In genomic region chr21:32581732-32582131, GRCh38 we compare ENCODE assay signal across 26 cellular contexts. TPM values are rescaled to one million over a fixed set of nuclear protein-coding genes. Genes with fewer than 3 reads are reported as not detected.
DNase-seq lines count a peak whose midpoint lies in the region; ATAC-seq, FAIRE-seq and TF ChIP-seq lines count a peak whose summit lies in the region.
"Had no signal": no experiment of that assay in that cellular context is flagged by ENCODE, and none has a peak within 500 bp of the region (broad histone marks: within the 10 kb centered on the region; RNA-seq: fewer than 3 reads in every experiment).

No MANE protein-coding gene starts in this region.

- 7% methylated on average over 13 of the region's 13 CpGs for WGBS in K562 (ENCODE audit: insufficient coverage, low coverage, missing lambda C conversion rate)
- WGBS in endodermal cell (ENCODE audit: insufficient coverage in 1 of 2, insufficient read length in 1 of 2), 2 experiments = 93% methylated on average over 13 of the region's 13 CpGs
- WGBS in right cardiac atrium = 92% methylated on average over 13 of the region's 13 CpGs
- 89 to 92% methylated on average over 11 to 13 of the region's 13 CpGs for WGBS in esophagus squamous epithelium, 2 donors

- no peaks in the 10 kb centered on the region for H3K79me2 ChIP-seq in K562 (ENCODE audit: control insufficient read depth, insufficient read depth, low read length)

- TF ChIP-seq EP300 in K562 (IDR thresholded peaks at IDR 0.05; ENCODE audit: low read length) = no peak

- CTCF ChIA-PET in activated CD8-positive, alpha-beta memory T cell treated with anti-CD3 and anti-CD28 coated beads, Interleukin-2, amount 10 ng/mL, durations not matched to agents 7 days and 5 days (lab: Charles Lee) = interaction anchor here (1.4 kb wide), 1 partner anchor 19 kb away, joined by 5 read pairs; no protein-coding TSS in a partner anchor
- CTCF ChIA-PET in K562 (lab: Yijun Ruan, JAX; ENCODE audit: low intra/inter-chr PET ratio) = no interaction called here

- peak; percentile 9 for DNase-seq in activated CD8-positive, alpha-beta memory T cell treated with anti-CD3 and anti-CD28 coated beads for 24 hours
- DNase-seq in activated CD8-positive, alpha-beta memory T cell treated with anti-CD3 and anti-CD28 coated beads, Interleukin-2, amount 10 ng/mL, durations not matched to agents 7 days and 5 days = no peak
- DNase-seq in K562 (ENCODE audit: extremely low read depth in 1 of 4, low spot score in 3 of 4) (no peak), endodermal cell (peak; percentile 29), left kidney (ENCODE audit: low read depth, low spot score) (peak; percentile 23), right cardiac atrium (no peak), esophagus squamous epithelium (lab: John Stamatoyannopoulos, UW) (no peak)
- no peak for DNase-seq in activated T-cell treated with anti-CD3 and anti-CD28 coated beads, Interleukin-2, amount 50 U/mL, for 4 hours
- DNase-seq: AML-193; Caco-2; Calu3; CD4-positive, alpha-beta T cell; CD8-positive, alpha-beta T cell; DMS79 treated with DMSO at 0.1 percent for 48 hours; GF-D8 had no signal

- POLR2A ChIA-PET in K562 (lab: Yijun Ruan, JAX) = interaction anchor here (0.7 to 1.3 kb wide), 2 partner anchors 10 to 187 kb away, joined by 3 read pairs; no protein-coding TSS in a partner anchor

- H3K9me1 ChIP-seq in K562 (ENCODE audit: control insufficient read depth, insufficient read depth, low read length) = no peaks in the 10 kb centered on the region

- TF ChIP-seq CTCF in K562 (IDR thresholded peaks at IDR 0.05 in 2 of 3, conservative IDR thresholded peaks at IDR 0.05 in 1 of 3; ENCODE audit: insufficient read depth in 2 of 3, low read depth in 1 of 3, low read length in 3 of 3) (no peak), endodermal cell (conservative IDR thresholded peaks at IDR 0.05) (no peak), esophagus squamous epithelium (IDR thresholded peaks at IDR 0.05) (no peak)

- H3K27ac ChIP-seq in K562 (ENCODE audit: extremely low read depth, low read depth, low read length) = no peak overlapping the region
- no peak overlapping the region for H3K27ac ChIP-seq in endodermal cell (ENCODE audit: low read depth, low read length)
- no peak overlapping the region for H3K27ac ChIP-seq in right cardiac atrium (ENCODE audit: low read length)
- no peak overlapping the region for H3K27ac ChIP-seq in esophagus squamous epithelium
- H3K27ac ChIP-seq: 22Rv1; A549; BLaER1 treated with 17β-estradiol and CSF1 and Interleukin-3, amounts not matched to agents 10 nM and 100 nM; C4-2B had no signal

- no peak for ATAC-seq in activated CD8-positive, alpha-beta memory T cell treated with anti-CD3 and anti-CD28 coated beads, Interleukin-2, amount 10 ng/mL, durations not matched to agents 7 days and 5 days
- ATAC-seq in K562 (no peak), right cardiac atrium (no peak)
- ATAC-seq in activated T-cell treated with anti-CD3 and anti-CD28 coated beads, Interleukin-2, amount 50 U/mL, for 4 hours = no peak
- ATAC-seq: A549; CD8-positive, alpha-beta T cell had no signal

- no peaks in the 10 kb centered on the region for H3K9me3 ChIP-seq in K562 (replicated peaks; ENCODE audit: control insufficient read depth, insufficient read depth, low read depth, low read length)
- H3K9me3 ChIP-seq in endodermal cell (ENCODE audit: control insufficient read depth, low read length) = no peaks in the 10 kb centered on the region
- H3K9me3 ChIP-seq in right cardiac atrium (ENCODE audit: control insufficient read depth, low read length) = no peaks in the 10 kb centered on the region
- no peaks in the 10 kb centered on the region for H3K9me3 ChIP-seq in esophagus squamous epithelium
- H3K9me3 ChIP-seq: A549; BLaER1 treated with 17β-estradiol and CSF1 and Interleukin-3, amounts not matched to agents 10 nM and 100 nM; Caco-2 had no signal

- H3K4me3 Mint-ChIP-seq in activated CD8-positive, alpha-beta memory T cell treated with anti-CD3 and anti-CD28 coated beads, Interleukin-2, amount 10 ng/mL, durations not matched to agents 7 days and 5 days = no peak overlapping the region
- H3K4me3 Mint-ChIP-seq in endodermal cell = no peak overlapping the region
- H3K4me3 Mint-ChIP-seq in activated T-cell treated with anti-CD3 and anti-CD28 coated beads, Interleukin-2, amount 50 U/mL, for 4 hours = no peak overlapping the region
- H3K4me3 Mint-ChIP-seq: B cell; CD4-positive, alpha-beta T cell; CD8-positive, alpha-beta T cell had no signal

- H3K27me3 ChIP-seq in K562 (ENCODE audit: control insufficient read depth in 2 of 2, insufficient read depth in 2 of 2, low read length in 2 of 2) = peaks cover 52 to 63% of the 10 kb centered on the region in 2 experiments
- peaks cover 12% of the 10 kb centered on the region for H3K27me3 ChIP-seq in endodermal cell (ENCODE audit: control insufficient read depth, insufficient read depth, low read length, poor library complexity, severe bottlenecking)
- no peaks in the 10 kb centered on the region for H3K27me3 ChIP-seq in right cardiac atrium (ENCODE audit: control insufficient read depth, insufficient read depth)
- no peaks in the 10 kb centered on the region for H3K27me3 ChIP-seq in esophagus squamous epithelium
- H3K27me3 ChIP-seq: BLaER1 treated with 17β-estradiol and CSF1 and Interleukin-3, amounts not matched to agents 10 nM and 100 nM had no signal

- TF ChIP-seq RAD21 in K562 (CRISPR knock-in tag; conservative IDR thresholded peaks at IDR 0.05 in 1 of 2, IDR thresholded peaks at IDR 0.05 in 1 of 2) = no peak

- no peak overlapping the region for H3K27ac Mint-ChIP-seq in activated CD8-positive, alpha-beta memory T cell treated with anti-CD3 and anti-CD28 coated beads, Interleukin-2, amount 10 ng/mL, durations not matched to agents 7 days and 5 days
- no peak overlapping the region for H3K27ac Mint-ChIP-seq in endodermal cell
- H3K27ac Mint-ChIP-seq: B cell; CD4-positive, alpha-beta T cell; CD8-positive, alpha-beta T cell had no signal

- peaks cover 18% of the 10 kb centered on the region for H3K4me1 Mint-ChIP-seq in activated CD8-positive, alpha-beta memory T cell treated with anti-CD3 and anti-CD28 coated beads, Interleukin-2, amount 10 ng/mL, durations not matched to agents 7 days and 5 days
- no peaks in the 10 kb centered on the region for H3K4me1 Mint-ChIP-seq in endodermal cell
- no peaks in the 10 kb centered on the region for H3K4me1 Mint-ChIP-seq in activated T-cell treated with anti-CD3 and anti-CD28 coated beads, Interleukin-2, amount 50 U/mL, for 4 hours (ENCODE audit: low read depth)
- H3K4me1 Mint-ChIP-seq: B cell had no signal

- peaks cover 15% of the 10 kb centered on the region for H3K27me3 Mint-ChIP-seq in activated CD8-positive, alpha-beta memory T cell treated with anti-CD3 and anti-CD28 coated beads, Interleukin-2, amount 10 ng/mL, durations not matched to agents 7 days and 5 days
- H3K27me3 Mint-ChIP-seq in endodermal cell (ENCODE audit: insufficient read depth) = peaks cover 5% of the 10 kb centered on the region
- H3K27me3 Mint-ChIP-seq in activated T-cell treated with anti-CD3 and anti-CD28 coated beads, Interleukin-2, amount 50 U/mL, for 4 hours (ENCODE audit: low read depth) = peaks cover 1% of the 10 kb centered on the region
- H3K27me3 Mint-ChIP-seq: B cell; CD4-positive, alpha-beta T cell had no signal

- no peaks in the 10 kb centered on the region for H4K20me1 ChIP-seq in K562 (replicated peaks; ENCODE audit: control insufficient read depth, insufficient read depth, low read length)
- H4K20me1 ChIP-seq: BLaER1 treated with 17β-estradiol and CSF1 and Interleukin-3, amounts not matched to agents 10 nM and 100 nM had no signal

- intact Hi-C loops in K562 (cut with micrococcal nuclease) = loop anchor here (10.0 kb wide), 1 partner anchor 287 kb away; the partner anchor contains the start of gene MRAP
- intact Hi-C loops in right cardiac atrium (cut with DNase I) = no loop called here
- intact Hi-C loops in esophagus squamous epithelium (cut with DNase I) = no loop called here

- H3K9ac ChIP-seq in K562 (ENCODE audit: insufficient read depth in 1 of 2, low read depth in 2 of 2, low read length in 2 of 2) (no peak overlapping the region), endodermal cell (ENCODE audit: extremely low read depth, low read length, poor library complexity, severe bottlenecking) (no peak overlapping the region)
- H3K9ac ChIP-seq: BLaER1 treated with 17β-estradiol and CSF1 and Interleukin-3, amounts not matched to agents 10 nM and 100 nM had no signal

- no peaks in the 10 kb centered on the region for H3K9me3 Mint-ChIP-seq in activated CD8-positive, alpha-beta memory T cell treated with anti-CD3 and anti-CD28 coated beads, Interleukin-2, amount 10 ng/mL, durations not matched to agents 7 days and 5 days (ENCODE audit: low read depth)
- no peaks in the 10 kb centered on the region for H3K9me3 Mint-ChIP-seq in endodermal cell
- no peaks in the 10 kb centered on the region for H3K9me3 Mint-ChIP-seq in activated T-cell treated with anti-CD3 and anti-CD28 coated beads, Interleukin-2, amount 50 U/mL, for 4 hours
- H3K9me3 Mint-ChIP-seq: CD4-positive, alpha-beta T cell; CD8-positive, alpha-beta T cell had no signal

- no TSS peak for BruUV-seq in K562 (replicated peaks; lab: Mats Ljungman, UMichigan)

- in situ Hi-C loops in K562 (cut with MboI) = no loop called here

- H3K4me1 ChIP-seq in K562 (replicated peaks in 1 of 2; ENCODE audit: control insufficient read depth in 2 of 2, insufficient read depth in 2 of 2, low read length in 2 of 2) = peaks cover 9 to 10% of the 10 kb centered on the region in 2 experiments; a peak in 4 of 5 replicates
- H3K4me1 ChIP-seq in endodermal cell (ENCODE audit: control insufficient read depth, insufficient read depth, low read length) = no peaks in the 10 kb centered on the region
- no peaks in the 10 kb centered on the region for H3K4me1 ChIP-seq in right cardiac atrium (ENCODE audit: control insufficient read depth, insufficient read depth, low read length)
- H3K4me1 ChIP-seq in esophagus squamous epithelium = no peaks in the 10 kb centered on the region
- H3K4me1 ChIP-seq: A549; BLaER1 treated with 17β-estradiol and CSF1 and Interleukin-3, amounts not matched to agents 10 nM and 100 nM had no signal

- no peaks in the 10 kb centered on the region; the same call in 2 of the 3 replicates for H3K36me3 ChIP-seq in K562 (ENCODE audit: control insufficient read depth, insufficient read depth, low read length)
- no peaks in the 10 kb centered on the region for H3K36me3 ChIP-seq in endodermal cell (ENCODE audit: control insufficient read depth, insufficient read depth, low read length)
- no peaks in the 10 kb centered on the region for H3K36me3 ChIP-seq in esophagus squamous epithelium

- H3K4me3 ChIP-seq in K562 = no peak overlapping the region
- H3K4me3 ChIP-seq in endodermal cell (ENCODE audit: low read length) = no peak overlapping the region
- no peak overlapping the region for H3K4me3 ChIP-seq in right cardiac atrium (ENCODE audit: low read length)
- no peak overlapping the region for H3K4me3 ChIP-seq in esophagus squamous epithelium
- H3K4me3 ChIP-seq: A549; BLaER1 treated with 17β-estradiol and CSF1 and Interleukin-3, amounts not matched to agents 10 nM and 100 nM had no signal

- peak overlapping the region; percentile 3; the same call in 1 of the 2 replicates for H3K4me2 ChIP-seq in K562 (ENCODE audit: insufficient read depth, low read length)
- H3K4me2 ChIP-seq: A549; BLaER1 treated with 17β-estradiol and CSF1 and Interleukin-3, amounts not matched to agents 10 nM and 100 nM had no signal

- 0 out of 2 replicates have a peak overlapping the region, but pooled peaks have one; percentile 49 for H2AFZ ChIP-seq in K562 (ENCODE audit: low read depth, low read length)

- TF ChIP-seq POLR2A in K562 (conservative IDR thresholded peaks at IDR 0.05) = no peak
- no peak for TF ChIP-seq POLR2A in esophagus squamous epithelium (IDR thresholded peaks at IDR 0.05)

- no peak for FAIRE-seq in K562 (lab: Jason Lieb, UNC)
- FAIRE-seq: A549, D721Med, G401.6, GM12891, GM18507 had no signal

- H3K36me3 Mint-ChIP-seq in activated CD8-positive, alpha-beta memory T cell treated with anti-CD3 and anti-CD28 coated beads, Interleukin-2, amount 10 ng/mL, durations not matched to agents 7 days and 5 days = no peaks in the 10 kb centered on the region
- no peaks in the 10 kb centered on the region for H3K36me3 Mint-ChIP-seq in endodermal cell (ENCODE audit: low read depth)
- H3K36me3 Mint-ChIP-seq in activated T-cell treated with anti-CD3 and anti-CD28 coated beads, Interleukin-2, amount 50 U/mL, for 4 hours (ENCODE audit: insufficient read depth) = no peaks in the 10 kb centered on the region
- H3K36me3 Mint-ChIP-seq: CD8-positive, alpha-beta T cell had no signal

RNA-seq across cellular contexts. Expression of gene TCP10L, which starts 3.6 kb away (rescaled TPM):
- not detected for total RNA-seq in activated CD8-positive, alpha-beta memory T cell treated with anti-CD3 and anti-CD28 coated beads, Interleukin-2, amount 10 ng/mL, durations not matched to agents 7 days and 5 days
- total RNA-seq in K562 (2011; cell fraction: chromatin; rRNA removed; ENCODE audit: low replicate concordance) = 0.30 and 0.55 TPM in 2 replicates
- not detected in 2 replicates for total RNA-seq in K562 (2011; cell fraction: nucleolus; rRNA removed)
- total RNA-seq in K562 (2011; cell fraction: nucleoplasm; rRNA removed) = 0.37 TPM in 1 of 2 replicates, not detected in the other
- total RNA-seq in K562 (2014; rRNA removed) (1.2 TPM in 1 of 2 replicates, not detected in the other), K562 (2014; rRNA removed; fragmentation: Illumina TruSeq; extraction: Trizol) (0.77 and 0.91 TPM in 2 replicates), K562 (2015; rRNA removed; fragmentation: Illumina TruSeq; extraction: Trizol) (0.53 and 0.87 TPM in 2 replicates), K562 (2021) (0.49 and 0.58 TPM in 2 replicates), endodermal cell (1 to 10 TPM in 1 of 2 donors, under 1 TPM in 1; 0.95 to 1.4 TPM), right cardiac atrium (1 to 10 TPM; 1.4 to 3.4 (median 2.1) TPM), esophagus squamous epithelium (1 to 10 TPM in 1 of 4 donors, under 1 TPM in 1, not detected in 2; 0.19 to 5.6 TPM)
- polyA plus RNA-seq in K562 (2011; rRNA removed) (0.19 and 0.38 TPM in 2 replicates), K562 (2014; fragmentation: Illumina TruSeq; extraction: Trizol) (0.21 and 0.34 TPM in 2 replicates), K562 (2014; fragmentation: Nextera tagmentation; extraction: Ambion mirVana) (under 1 TPM; 0.56 to 0.68 TPM), K562 (2014; rRNA removed) (0.76 TPM in 1 of 2 replicates, not detected in the other), right cardiac atrium (1.9 TPM)
- polyA plus RNA-seq in K562 (2011; cell fraction: cytosol; rRNA removed) = 0.18 and 0.22 TPM in 2 replicates
- 0.25 TPM in 1 of 2 replicates, not detected in the other for polyA plus RNA-seq in K562 (2011; cell fraction: nucleus; rRNA removed)
- 0.89 and 3.0 TPM in 2 replicates for polyA plus RNA-seq in K562 (2012)
- polyA minus RNA-seq in K562 (2011; rRNA and poly(A)+ RNA removed) = 0.39 TPM in 2 replicates
- not detected in 2 replicates for polyA minus RNA-seq in K562 (2011; cell fraction: cytosol; rRNA and poly(A)+ RNA removed)
- 0.22 TPM in 1 of 2 replicates, not detected in the other for polyA minus RNA-seq in K562 (2011; cell fraction: nucleus; rRNA and poly(A)+ RNA removed)
- 3.6 TPM for polyA plus RNA-seq in endodermal cell (2013, experiment 1 of 2)
- polyA plus RNA-seq in endodermal cell (2013, experiment 2 of 2) = 2.6 TPM
- total RNA-seq in activated T-cell treated with anti-CD3 and anti-CD28 coated beads, Interleukin-2, amount 50 U/mL, for 4 hours = 1 to 10 TPM in 1 of 3 donors, under 1 TPM in 2; 0.14 to 1.1 (median 0.66) TPM
- total RNA-seq: A172; Caco-2; Calu3; CD8-positive, alpha-beta T cell had no signal
- polyA plus RNA-seq: BJ had no signal

RNA-seq across cellular contexts. Expression of gene CFAP298, which starts 30.4 kb away (rescaled TPM):
- total RNA-seq in activated CD8-positive, alpha-beta memory T cell treated with anti-CD3 and anti-CD28 coated beads, Interleukin-2, amount 10 ng/mL, durations not matched to agents 7 days and 5 days = 10 to 100 TPM; 40.1 to 40.4 TPM
- 50.0 and 58.7 TPM in 2 replicates for total RNA-seq in K562 (2011; cell fraction: chromatin; rRNA removed; ENCODE audit: low replicate concordance)
- total RNA-seq in K562 (2011; cell fraction: nucleolus; rRNA removed) = 38.8 and 40.5 TPM in 2 replicates
- 45.3 and 53.1 TPM in 2 replicates for total RNA-seq in K562 (2011; cell fraction: nucleoplasm; rRNA removed)
- total RNA-seq in K562 (2014; rRNA removed) = 165 and 178 TPM in 2 replicates
- 78.6 and 88.5 TPM in 2 replicates for total RNA-seq in K562 (2014; rRNA removed; fragmentation: Illumina TruSeq; extraction: Trizol)
- total RNA-seq in K562 (2015; rRNA removed; fragmentation: Illumina TruSeq; extraction: Trizol) = 86.3 and 90.5 TPM in 2 replicates
- 119 and 121 TPM in 2 replicates for total RNA-seq in K562 (2021)
- polyA plus RNA-seq in K562 (2011; rRNA removed) = 61.8 and 70.0 TPM in 2 replicates
- polyA plus RNA-seq in K562 (2011; cell fraction: cytosol; rRNA removed) = 36.8 and 74.4 TPM in 2 replicates
- 66.3 and 77.5 TPM in 2 replicates for polyA plus RNA-seq in K562 (2011; cell fraction: nucleus; rRNA removed)
- polyA plus RNA-seq in K562 (2012) = 96.3 and 133 TPM in 2 replicates
- 89.7 and 92.9 TPM in 2 replicates for polyA plus RNA-seq in K562 (2014; fragmentation: Illumina TruSeq; extraction: Trizol)
- polyA plus RNA-seq in K562 (2014; fragmentation: Nextera tagmentation; extraction: Ambion mirVana) = 10 to 100 TPM; 31.4 to 43.5 TPM
- polyA plus RNA-seq in K562 (2014; rRNA removed) = 135 and 139 TPM in 2 replicates
- polyA minus RNA-seq in K562 (2011; rRNA and poly(A)+ RNA removed) = 23.8 and 24.0 TPM in 2 replicates
- polyA minus RNA-seq in K562 (2011; cell fraction: cytosol; rRNA and poly(A)+ RNA removed) = 23.1 and 27.0 TPM in 2 replicates
- 15.8 and 23.3 TPM in 2 replicates for polyA minus RNA-seq in K562 (2011; cell fraction: nucleus; rRNA and poly(A)+ RNA removed)
- 10 to 100 TPM; 57.3 to 62.2 TPM for total RNA-seq in endodermal cell
- 52.9 TPM for polyA plus RNA-seq in endodermal cell (2013, experiment 1 of 2)
- polyA plus RNA-seq in endodermal cell (2013, experiment 2 of 2) = 55.5 TPM
- total RNA-seq in right cardiac atrium = 10 to 100 TPM; 21.5 to 23.6 (median 22.0) TPM
- 29.8 TPM for polyA plus RNA-seq in right cardiac atrium
- total RNA-seq in esophagus squamous epithelium = 10 to 100 TPM; 24.2 to 34.8 (median 28.2) TPM
- total RNA-seq in activated T-cell treated with anti-CD3 and anti-CD28 coated beads, Interleukin-2, amount 50 U/mL, for 4 hours = 10 to 100 TPM; 58.7 to 74.7 (median 63.7) TPM

Comparison
In these comparisons a context has a peak if more than half of its experiments do, and no peak if none do; other contexts are left out.
1. DNase-seq: peak in activated CD8-positive, alpha-beta memory T cell treated with anti-CD3 and anti-CD28 coated beads for 24 hours (single experiment), endodermal cell (single experiment) and left kidney (single experiment); none in activated CD8-positive, alpha-beta memory T cell treated with anti-CD3 and anti-CD28 coated beads, Interleukin-2, amount 10 ng/mL, durations not matched to agents 7 days and 5 days (single experiment), K562 (0 of 4), right cardiac atrium (0 of 3), esophagus squamous epithelium (single experiment) and activated T-cell treated with anti-CD3 and anti-CD28 coated beads, Interleukin-2, amount 50 U/mL, for 4 hours (single experiment).